Comparison of ENCODE assay signal across 20 cellular contexts in genomic region chr2:240687741-240688562, GRCh38. TPM values are rescaled to one million over a fixed set of nuclear protein-coding genes. Genes with fewer than 3 reads are reported as not detected.
A peak's percentile ranks its signal among the peaks of the same experiment; 100 is the strongest.
DNase-seq lines count a peak whose midpoint lies in the region; ATAC-seq and TF ChIP-seq lines count a peak whose summit lies in the region.
"Had no signal": no experiment of that assay in that cellular context is flagged by ENCODE, and none has a peak within 500 bp of the region (broad histone marks: within the 10 kb centered on the region; RNA-seq: fewer than 3 reads in every experiment).

No MANE protein-coding gene starts in this region.

- H3K27ac Mint-ChIP-seq in activated CD8-positive, alpha-beta T cell treated with anti-CD3 and anti-CD28 coated beads, Interleukin-2, amount 10 ng/mL, durations not matched to agents 7 days and 5 days = no peak overlapping the region
- no peak overlapping the region for H3K27ac Mint-ChIP-seq in activated CD8-positive, alpha-beta T cell treated with anti-CD3 and anti-CD28 coated beads for 36 hours
- H3K27ac Mint-ChIP-seq in type B pancreatic cell = no peak overlapping the region
- H3K27ac Mint-ChIP-seq in HFFc6 = no peak overlapping the region

- no peak for ATAC-seq in activated CD8-positive, alpha-beta T cell treated with anti-CD3 and anti-CD28 coated beads, Interleukin-2, amount 10 ng/mL, durations not matched to agents 7 days and 5 days
- no peak for ATAC-seq in activated CD8-positive, alpha-beta T cell treated with anti-CD3 and anti-CD28 coated beads for 36 hours
- ATAC-seq in RWPE2 (ENCODE audit: low read depth) (no peak), HG03469 (IDR thresholded peaks at IDR 0.05; ENCODE audit: unreplicated experiment) (no peak), GM18511 (IDR thresholded peaks at IDR 0.05; ENCODE audit: unreplicated experiment) (no peak)
- ATAC-seq: Right ventricle myocardium inferior had no signal

- intact Hi-C loops in activated CD8-positive, alpha-beta T cell treated with anti-CD3 and anti-CD28 coated beads for 36 hours (cut with micrococcal nuclease) = no loop called here

- H3K4me1 ChIP-seq in RWPE2 (ENCODE audit: insufficient read depth, poor library complexity, severe bottlenecking) = no peaks in the 10 kb centered on the region

- no peak for TF ChIP-seq CTCF in activated CD8-positive, alpha-beta T cell treated with anti-CD3 and anti-CD28 coated beads for 36 hours (IDR thresholded peaks at IDR 0.05)
- TF ChIP-seq CTCF in RWPE2 (IDR thresholded peaks at IDR 0.05; ENCODE audit: poor library complexity, severe bottlenecking) (no peak), type B pancreatic cell (conservative IDR thresholded peaks at IDR 0.05) (no peak), HFFc6 (IDR thresholded peaks at IDR 0.05) (no peak)

- H3K27me3 ChIP-seq in RWPE2 (ENCODE audit: insufficient read depth, poor library complexity, severe bottlenecking) = peaks cover 15% of the 10 kb centered on the region

- peak; percentile 16 for DNase-seq in activated CD8-positive, alpha-beta T cell treated with anti-CD3 and anti-CD28 coated beads, Interleukin-2, amount 10 ng/mL, durations not matched to agents 7 days and 5 days
- DNase-seq in activated CD8-positive, alpha-beta T cell treated with anti-CD3 and anti-CD28 coated beads for 36 hours = no peak
- DNase-seq in RWPE2 (ENCODE audit: low spot score) = peak; percentile 49
- DNase-seq in left kidney (ENCODE audit: low read depth, low spot score) = peak; percentile 15
- peak; percentile 64 for DNase-seq in type B pancreatic cell (ENCODE audit: extremely low spot score, unreplicated experiment)
- DNase-seq in HFFc6 = no peak
- DNase-seq: C1 segment of cervical spinal cord, COR-L47, DMS53, GOT3, Karpas-422, MM.1S, NCI-H1105, NCI-H1694 treated with DMSO at 0.1 percent for 48 hours, NCI-H774 had no signal

- H3K4me3 Mint-ChIP-seq in activated CD8-positive, alpha-beta T cell treated with anti-CD3 and anti-CD28 coated beads, Interleukin-2, amount 10 ng/mL, durations not matched to agents 7 days and 5 days = no peak overlapping the region
- H3K4me3 Mint-ChIP-seq in activated CD8-positive, alpha-beta T cell treated with anti-CD3 and anti-CD28 coated beads for 36 hours = no peak overlapping the region
- H3K4me3 Mint-ChIP-seq in type B pancreatic cell = no peak overlapping the region
- no peak overlapping the region for H3K4me3 Mint-ChIP-seq in HFFc6

- H3K4me1 Mint-ChIP-seq in activated CD8-positive, alpha-beta T cell treated with anti-CD3 and anti-CD28 coated beads, Interleukin-2, amount 10 ng/mL, durations not matched to agents 7 days and 5 days (ENCODE audit: low read depth) = peaks cover 26% of the 10 kb centered on the region
- peaks cover 2% of the 10 kb centered on the region for H3K4me1 Mint-ChIP-seq in activated CD8-positive, alpha-beta T cell treated with anti-CD3 and anti-CD28 coated beads for 36 hours (ENCODE audit: low read depth)
- peaks cover 10% of the 10 kb centered on the region for H3K4me1 Mint-ChIP-seq in type B pancreatic cell (ENCODE audit: unreplicated experiment)
- no peaks in the 10 kb centered on the region for H3K4me1 Mint-ChIP-seq in HFFc6 (ENCODE audit: low read depth)

- POLR2A ChIA-PET in activated CD8-positive, alpha-beta T cell treated with anti-CD3 and anti-CD28 coated beads, Interleukin-2, amount 10 ng/mL, durations not matched to agents 7 days and 5 days (lab: Charles Lee) = no interaction called here
- POLR2A ChIA-PET in activated CD8-positive, alpha-beta T cell treated with anti-CD3 and anti-CD28 coated beads for 36 hours (lab: Charles Lee) = interaction anchor here (0.6 kb wide), 2 partner anchors 64 to 728 kb away, joined by 3 read pairs; no protein-coding TSS in a partner anchor

- H3K36me3 ChIP-seq in RWPE2 (ENCODE audit: low read depth) = no peaks in the 10 kb centered on the region

- H3K4me3 ChIP-seq in RWPE2 (ENCODE audit: severe bottlenecking) = no peak overlapping the region

- no peaks in the 10 kb centered on the region for H3K9me3 Mint-ChIP-seq in activated CD8-positive, alpha-beta T cell treated with anti-CD3 and anti-CD28 coated beads, Interleukin-2, amount 10 ng/mL, durations not matched to agents 7 days and 5 days (ENCODE audit: insufficient read depth)
- H3K9me3 Mint-ChIP-seq in activated CD8-positive, alpha-beta T cell treated with anti-CD3 and anti-CD28 coated beads for 36 hours = no peaks in the 10 kb centered on the region
- H3K9me3 Mint-ChIP-seq in type B pancreatic cell (no peaks in the 10 kb centered on the region), HFFc6 (no peaks in the 10 kb centered on the region)

- H3K36me3 Mint-ChIP-seq in activated CD8-positive, alpha-beta T cell treated with anti-CD3 and anti-CD28 coated beads, Interleukin-2, amount 10 ng/mL, durations not matched to agents 7 days and 5 days (ENCODE audit: low read depth) = no peaks in the 10 kb centered on the region
- no peaks in the 10 kb centered on the region for H3K36me3 Mint-ChIP-seq in activated CD8-positive, alpha-beta T cell treated with anti-CD3 and anti-CD28 coated beads for 36 hours (ENCODE audit: low read depth)
- H3K36me3 Mint-ChIP-seq in type B pancreatic cell (no peaks in the 10 kb centered on the region), HFFc6 (ENCODE audit: low read depth) (no peaks in the 10 kb centered on the region)

- CTCF ChIA-PET in activated CD8-positive, alpha-beta T cell treated with anti-CD3 and anti-CD28 coated beads, Interleukin-2, amount 10 ng/mL, durations not matched to agents 7 days and 5 days (lab: Charles Lee) = interaction anchor here (0.8 kb wide), 1 partner anchor 174 kb away, joined by 3 read pairs; no protein-coding TSS in a partner anchor
- CTCF ChIA-PET in activated CD8-positive, alpha-beta T cell treated with anti-CD3 and anti-CD28 coated beads for 36 hours (lab: Charles Lee) = no interaction called here

- no peaks in the 10 kb centered on the region for H3K9me3 ChIP-seq in RWPE2 (ENCODE audit: severe bottlenecking)

- H3K27ac ChIP-seq in RWPE2 (ENCODE audit: poor library complexity, severe bottlenecking) = no peak overlapping the region

- no peaks in the 10 kb centered on the region for H3K27me3 Mint-ChIP-seq in activated CD8-positive, alpha-beta T cell treated with anti-CD3 and anti-CD28 coated beads, Interleukin-2, amount 10 ng/mL, durations not matched to agents 7 days and 5 days (ENCODE audit: low read depth)
- H3K27me3 Mint-ChIP-seq in activated CD8-positive, alpha-beta T cell treated with anti-CD3 and anti-CD28 coated beads for 36 hours = no peaks in the 10 kb centered on the region
- H3K27me3 Mint-ChIP-seq in type B pancreatic cell (no peaks in the 10 kb centered on the region), HFFc6 (ENCODE audit: insufficient read depth) (peaks cover 19% of the 10 kb centered on the region)

RNA-seq across cellular contexts. Expression of gene AQP12A, which starts 3.7 kb away (rescaled TPM):
- not detected for total RNA-seq in activated CD8-positive, alpha-beta T cell treated with anti-CD3 and anti-CD28 coated beads, Interleukin-2, amount 10 ng/mL, durations not matched to agents 7 days and 5 days
- not detected for total RNA-seq in activated CD8-positive, alpha-beta T cell treated with anti-CD3 and anti-CD28 coated beads for 36 hours
- 0.97 TPM in 1 of 2 replicates, not detected in the other for total RNA-seq in type B pancreatic cell (ENCODE audit: low replicate concordance)
- total RNA-seq in HFFc6 (2021; fragmentation: NEBNext Ultra II Directional; extraction: Animal tissue kit (Norgen Biotek cat#: 25700)) = not detected
- total RNA-seq: A172, NCI-H460, Right ventricle myocardium inferior had no signal

RNA-seq across cellular contexts. Expression of gene AQP12B, which starts 5.3 kb away (rescaled TPM):
- not detected for total RNA-seq in activated CD8-positive, alpha-beta T cell treated with anti-CD3 and anti-CD28 coated beads, Interleukin-2, amount 10 ng/mL, durations not matched to agents 7 days and 5 days
- total RNA-seq in activated CD8-positive, alpha-beta T cell treated with anti-CD3 and anti-CD28 coated beads for 36 hours = not detected
- 0.10 and 0.43 TPM in 2 replicates for total RNA-seq in type B pancreatic cell (ENCODE audit: low replicate concordance)
- not detected for total RNA-seq in HFFc6 (2021; fragmentation: NEBNext Ultra II Directional; extraction: Animal tissue kit (Norgen Biotek cat#: 25700))
- total RNA-seq: A172, NCI-H460, Right ventricle myocardium inferior had no signal

Comparison
In these comparisons a context has a peak if more than half of its experiments do, and no peak if none do; other contexts are left out.
1. DNase-seq: peak in activated CD8-positive, alpha-beta T cell treated with anti-CD3 and anti-CD28 coated beads, Interleukin-2, amount 10 ng/mL, durations not matched to agents 7 days and 5 days (single experiment), RWPE2 (single experiment), left kidney (single experiment) and type B pancreatic cell (single experiment); none in activated CD8-positive, alpha-beta T cell treated with anti-CD3 and anti-CD28 coated beads for 36 hours (single experiment) and HFFc6 (single experiment).